In the genomic region with DNA sequence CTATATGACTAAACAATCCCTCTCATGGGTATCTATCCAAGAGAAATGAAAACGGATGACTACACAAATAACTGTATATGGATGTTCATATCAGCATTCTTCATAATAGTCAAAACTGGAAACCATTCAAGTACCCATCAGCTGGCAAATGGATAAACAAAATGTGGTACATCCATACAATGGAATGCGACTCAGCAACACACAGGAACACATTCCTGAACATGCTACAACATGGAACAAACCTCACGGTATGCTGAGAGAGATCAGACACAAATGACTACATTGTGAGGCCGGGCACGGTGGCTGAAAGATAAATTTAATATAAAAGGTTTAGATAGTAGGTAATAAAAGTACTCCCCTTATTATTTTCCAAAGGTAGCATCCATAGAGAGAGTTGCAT, we compare ENCODE assay signal across 19 cellular contexts. TPM values are rescaled to one million over a fixed set of nuclear protein-coding genes. Genes with fewer than 3 reads are reported as not detected.
DNase-seq lines count a peak whose midpoint lies in the region; ATAC-seq and TF ChIP-seq lines count a peak whose summit lies in the region.
"Had no signal": no experiment of that assay in that cellular context is flagged by ENCODE, and none has a peak within 500 bp of the region (broad histone marks: within the 10 kb centered on the region; RNA-seq: fewer than 3 reads in every experiment).

No MANE protein-coding gene starts in this region.

- H3K9me3 ChIP-seq in OCI-LY3 (ENCODE audit: insufficient read depth, low read length) (no peaks in the 10 kb centered on the region), WERI-Rb-1 (ENCODE audit: severe bottlenecking) (no peaks in the 10 kb centered on the region)
- H3K9me3 ChIP-seq: BE2C, MG63 had no signal

- intact Hi-C loops in activated naive CD4-positive, alpha-beta T cell treated with anti-CD3 and anti-CD28 coated beads for 36 hours (cut with micrococcal nuclease) = loop anchor here (10.0 kb wide), 1 partner anchor 1239 kb away; no protein-coding TSS in a partner anchor
- intact Hi-C loops in activated T-helper 1 cell treated with anti-CD3 and anti-CD28 coated beads, Interleukin-12 subunit alpha, Interleukin-12 subunit beta, Interleukin-2, Interleukin-4 antibody, amounts not matched to agents 30 ng/mL and 10 ng/mL and 1 ng/mL, durations not matched to agents 14 hours and 24 hours and 36 hours (cut with micrococcal nuclease) = loop anchor here (5.0 kb wide), 1 partner anchor 118 kb away; a partner anchor contains a TSS

- no peak for TF ChIP-seq CTCF in OCI-LY3 (IDR thresholded peaks at IDR 0.05; ENCODE audit: low read depth, low read length)
- no peak for TF ChIP-seq CTCF in foreskin keratinocyte (conservative IDR thresholded peaks at IDR 0.05)
- no peak for TF ChIP-seq CTCF in WERI-Rb-1 (IDR thresholded peaks at IDR 0.05; ENCODE audit: low read depth, low read length)

- no peaks in the 10 kb centered on the region for H3K79me2 ChIP-seq in OCI-LY3 (ENCODE audit: low read length)

- peak overlapping the region; percentile 72; the same call in 1 of the 2 replicates for H3K4me2 ChIP-seq in OCI-LY3 (ENCODE audit: low read length)
- H3K4me2 ChIP-seq: GM23338, KMS-11 had no signal

- no peaks in the 10 kb centered on the region for H4K20me1 ChIP-seq in OCI-LY3 (ENCODE audit: insufficient read depth, low read length)

- H3K27me3 Mint-ChIP-seq in activated naive CD4-positive, alpha-beta T cell treated with anti-CD3 and anti-CD28 coated beads for 36 hours (ENCODE audit: low read depth) = peaks cover 2% of the 10 kb centered on the region
- no peaks in the 10 kb centered on the region for H3K27me3 Mint-ChIP-seq in activated T-helper 1 cell treated with anti-CD3 and anti-CD28 coated beads, Interleukin-12 subunit alpha, Interleukin-12 subunit beta, Interleukin-2, Interleukin-4 antibody, amounts not matched to agents 30 ng/mL and 10 ng/mL and 1 ng/mL, durations not matched to agents 14 hours and 24 hours and 36 hours (ENCODE audit: insufficient read depth)

- no peak overlapping the region for H2AFZ ChIP-seq in OCI-LY3 (ENCODE audit: low read depth, low read length)
- H2AFZ ChIP-seq: GM23338 had no signal

- H3K27ac Mint-ChIP-seq in activated naive CD4-positive, alpha-beta T cell treated with anti-CD3 and anti-CD28 coated beads for 36 hours = peak overlapping the region; percentile 84
- peak overlapping the region; percentile 93 for H3K27ac Mint-ChIP-seq in activated T-helper 1 cell treated with anti-CD3 and anti-CD28 coated beads, Interleukin-12 subunit alpha, Interleukin-12 subunit beta, Interleukin-2, Interleukin-4 antibody, amounts not matched to agents 30 ng/mL and 10 ng/mL and 1 ng/mL, durations not matched to agents 14 hours and 24 hours and 36 hours
- H3K27ac Mint-ChIP-seq: GM23338 had no signal

- H3K27ac ChIP-seq in OCI-LY3 (ENCODE audit: low read length) = peak overlapping the region; percentile 91; the same call in 1 of the 2 replicates
- H3K27ac ChIP-seq in foreskin keratinocyte = no peak overlapping the region
- H3K27ac ChIP-seq in WERI-Rb-1 = no peak overlapping the region
- H3K27ac ChIP-seq: KMS-11 had no signal

- peaks cover 11% of the 10 kb centered on the region for H3K36me3 Mint-ChIP-seq in activated naive CD4-positive, alpha-beta T cell treated with anti-CD3 and anti-CD28 coated beads for 36 hours (ENCODE audit: low read depth)
- peaks cover 39% of the 10 kb centered on the region for H3K36me3 Mint-ChIP-seq in activated T-helper 1 cell treated with anti-CD3 and anti-CD28 coated beads, Interleukin-12 subunit alpha, Interleukin-12 subunit beta, Interleukin-2, Interleukin-4 antibody, amounts not matched to agents 30 ng/mL and 10 ng/mL and 1 ng/mL, durations not matched to agents 14 hours and 24 hours and 36 hours (ENCODE audit: low read depth)

- no peak overlapping the region for H3K4me3 Mint-ChIP-seq in activated naive CD4-positive, alpha-beta T cell treated with anti-CD3 and anti-CD28 coated beads for 36 hours
- H3K4me3 Mint-ChIP-seq in activated T-helper 1 cell treated with anti-CD3 and anti-CD28 coated beads, Interleukin-12 subunit alpha, Interleukin-12 subunit beta, Interleukin-2, Interleukin-4 antibody, amounts not matched to agents 30 ng/mL and 10 ng/mL and 1 ng/mL, durations not matched to agents 14 hours and 24 hours and 36 hours = peak overlapping the region; percentile 58
- H3K4me3 Mint-ChIP-seq: GM23338 had no signal

- no peak for DNase-seq in activated naive CD4-positive, alpha-beta T cell treated with anti-CD3 and anti-CD28 coated beads for 36 hours
- no peak for DNase-seq in activated naive CD4-positive, alpha-beta T cell treated with Interleukin-2 at 50 U/mL for 16 hours
- no peak for DNase-seq in activated T-helper 1 cell treated with anti-CD3 and anti-CD28 coated beads, Interleukin-12 subunit alpha, Interleukin-12 subunit beta, Interleukin-2, Interleukin-4 antibody, amounts not matched to agents 30 ng/mL and 10 ng/mL and 1 ng/mL, durations not matched to agents 14 hours and 24 hours and 36 hours (ENCODE audit: low spot score)
- DNase-seq in foreskin keratinocyte = peak; percentile 84 to 93
- DNase-seq in NCI-H2196 (lab: John Stamatoyannopoulos, UW; ENCODE audit: unreplicated experiment) = no peak
- no peak for DNase-seq in COLO668 (lab: John Stamatoyannopoulos, UW; ENCODE audit: unreplicated experiment)
- no peak for DNase-seq in WERI-Rb-1
- DNase-seq: ACHN; BE2C; MG63; NCI-H1105; NCI-H1694 treated with DMSO at 0.1 percent for 48 hours; NCI-H69; NK-92 treated with Interleukin-12 subunit alpha and Interleukin-12 subunit beta, amount 100 ng/mL, for 24 hours; PC-3 had no signal

- H3K9me3 Mint-ChIP-seq in activated naive CD4-positive, alpha-beta T cell treated with anti-CD3 and anti-CD28 coated beads for 36 hours = no peaks in the 10 kb centered on the region
- H3K9me3 Mint-ChIP-seq in activated T-helper 1 cell treated with anti-CD3 and anti-CD28 coated beads, Interleukin-12 subunit alpha, Interleukin-12 subunit beta, Interleukin-2, Interleukin-4 antibody, amounts not matched to agents 30 ng/mL and 10 ng/mL and 1 ng/mL, durations not matched to agents 14 hours and 24 hours and 36 hours = no peaks in the 10 kb centered on the region
- H3K9me3 Mint-ChIP-seq: GM23338 had no signal

- H3K4me1 ChIP-seq in OCI-LY3 (ENCODE audit: low read length) (peaks cover 71% of the 10 kb centered on the region), foreskin keratinocyte (no peaks in the 10 kb centered on the region)
- H3K4me1 ChIP-seq: BE2C had no signal

- H3K4me3 ChIP-seq in OCI-LY3 (ENCODE audit: low read length) = no peak overlapping the region
- H3K4me3 ChIP-seq in WERI-Rb-1 (ENCODE audit: low read depth, low read length) = no peak overlapping the region
- H3K4me3 ChIP-seq: GM23338, MG63 had no signal

- H3K27me3 ChIP-seq in OCI-LY3 (ENCODE audit: low read depth, low read length) (no peaks in the 10 kb centered on the region), foreskin keratinocyte (no peaks in the 10 kb centered on the region), WERI-Rb-1 (ENCODE audit: insufficient read depth, low read depth, severe bottlenecking) (no peaks in the 10 kb centered on the region)
- H3K27me3 ChIP-seq: BE2C, MG63 had no signal

- CTCF ChIA-PET in activated naive CD4-positive, alpha-beta T cell treated with anti-CD3 and anti-CD28 coated beads for 36 hours (lab: Charles Lee) = interaction anchor here (0.6 to 2.3 kb wide), 2 partner anchors 52 to 80 kb away, joined by 3 to 6 read pairs; no protein-coding TSS in a partner anchor

- H3K9ac ChIP-seq in OCI-LY3 (ENCODE audit: low read length) = no peak overlapping the region; the same call in 1 of the 2 replicates
- H3K9ac ChIP-seq: KMS-11 had no signal

- peaks cover 69% of the 10 kb centered on the region for H3K4me1 Mint-ChIP-seq in activated naive CD4-positive, alpha-beta T cell treated with anti-CD3 and anti-CD28 coated beads for 36 hours (ENCODE audit: low read depth)
- peaks cover 81% of the 10 kb centered on the region for H3K4me1 Mint-ChIP-seq in activated T-helper 1 cell treated with anti-CD3 and anti-CD28 coated beads, Interleukin-12 subunit alpha, Interleukin-12 subunit beta, Interleukin-2, Interleukin-4 antibody, amounts not matched to agents 30 ng/mL and 10 ng/mL and 1 ng/mL, durations not matched to agents 14 hours and 24 hours and 36 hours (ENCODE audit: low read depth)

- H3K36me3 ChIP-seq in OCI-LY3 (replicated peaks; ENCODE audit: low read depth, low read length) (peaks cover 14% of the 10 kb centered on the region), WERI-Rb-1 (no peaks in the 10 kb centered on the region)
- H3K36me3 ChIP-seq: BE2C, MG63 had no signal

- peak; percentile 95 for ATAC-seq in foreskin keratinocyte
- ATAC-seq: GM23338, HepG2, PC-3 had no signal

RNA-seq across cellular contexts. Expression of a gene that starts 42.6 kb away (rescaled TPM):
- total RNA-seq in activated naive CD4-positive, alpha-beta T cell treated with anti-CD3 and anti-CD28 coated beads for 36 hours = 10 to 100 TPM; 27.9 to 28.8 TPM
- total RNA-seq in activated T-helper 1 cell treated with anti-CD3 and anti-CD28 coated beads, Interleukin-12 subunit alpha, Interleukin-12 subunit beta, Interleukin-2, Interleukin-4 antibody, amounts not matched to agents 30 ng/mL and 10 ng/mL and 1 ng/mL, durations not matched to agents 14 hours and 24 hours and 36 hours = 110 and 115 TPM in 2 replicates
- total RNA-seq in foreskin keratinocyte = not detected in 2 replicates
- not detected in 2 replicates for polyA plus RNA-seq in foreskin keratinocyte

Comparison
In these comparisons a context has a peak if more than half of its experiments do, and no peak if none do; other contexts are left out.
1. DNase-seq: peak in foreskin keratinocyte (2 of 2); none in activated naive CD4-positive, alpha-beta T cell treated with anti-CD3 and anti-CD28 coated beads for 36 hours (single experiment), activated naive CD4-positive, alpha-beta T cell treated with Interleukin-2 at 50 U/mL for 16 hours (single experiment), activated T-helper 1 cell treated with anti-CD3 and anti-CD28 coated beads, Interleukin-12 subunit alpha, Interleukin-12 subunit beta, Interleukin-2, Interleukin-4 antibody, amounts not matched to agents 30 ng/mL and 10 ng/mL and 1 ng/mL, durations not matched to agents 14 hours and 24 hours and 36 hours (single experiment), NCI-H2196 (single experiment), COLO668 (single experiment) and WERI-Rb-1 (single experiment).
2. RNA of a gene that starts 42.6 kb away (total RNA-seq): 110 to 115 TPM in activated T-helper 1 cell treated with anti-CD3 and anti-CD28 coated beads, Interleukin-12 subunit alpha, Interleukin-12 subunit beta, Interleukin-2, Interleukin-4 antibody, amounts not matched to agents 30 ng/mL and 10 ng/mL and 1 ng/mL, durations not matched to agents 14 hours and 24 hours and 36 hours and 27.9 to 28.8 TPM in activated naive CD4-positive, alpha-beta T cell treated with anti-CD3 and anti-CD28 coated beads for 36 hours; not detected in foreskin keratinocyte; every median in the first group is over 10 times any median in the second.